1 cellular context compared by ENCODE assay signal in the genomic region with DNA sequence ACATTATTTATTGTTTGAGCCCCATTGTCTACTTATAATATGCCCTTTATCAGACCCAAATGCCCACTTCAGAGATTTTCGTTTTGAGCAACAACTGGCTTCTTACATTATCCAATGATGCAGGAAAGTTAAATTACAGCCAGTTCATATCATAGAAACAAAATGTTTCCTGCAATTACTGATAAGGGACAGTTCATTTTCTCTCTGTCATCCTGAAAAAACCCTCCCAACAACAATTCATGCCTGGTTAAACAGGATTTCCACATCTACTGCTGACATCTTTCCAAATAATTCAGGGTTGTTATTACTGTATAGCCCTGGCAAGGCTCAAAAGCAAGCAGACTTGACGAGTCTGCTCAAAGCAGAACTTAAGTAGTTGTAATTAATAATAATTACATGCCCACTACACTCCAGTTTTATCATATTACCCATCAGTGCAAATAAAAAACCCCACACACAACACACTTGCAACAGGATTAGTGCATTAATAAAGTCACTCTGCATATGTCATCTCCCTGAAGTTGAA.
A peak's percentile ranks its signal among the peaks of the same experiment; 100 is the strongest.
TF ChIP-seq lines count a peak whose summit lies in the region.

No MANE protein-coding gene starts in this region.

TF ChIP-seq in SK-N-SH, 30 proteins besides CTCF, POLR2A, EP300 and RAD21 (continued from another document):
- TF ChIP-seq, protein P1, sequence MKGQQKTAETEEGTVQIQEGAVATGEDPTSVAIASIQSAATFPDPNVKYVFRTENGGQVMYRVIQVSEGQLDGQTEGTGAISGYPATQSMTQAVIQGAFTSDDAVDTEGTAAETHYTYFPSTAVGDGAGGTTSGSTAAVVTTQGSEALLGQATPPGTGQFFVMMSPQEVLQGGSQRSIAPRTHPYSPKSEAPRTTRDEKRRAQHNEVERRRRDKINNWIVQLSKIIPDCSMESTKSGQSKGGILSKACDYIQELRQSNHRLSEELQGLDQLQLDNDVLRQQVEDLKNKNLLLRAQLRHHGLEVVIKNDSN (IDR thresholded peaks at IDR 0.05; ENCODE audit: borderline replicate concordance, low read depth) = no peak
- TF ChIP-seq FOXJ3 (CRISPR knock-in tag; IDR thresholded peaks at IDR 0.05) = peak; percentile 92
- TF ChIP-seq, protein P2, sequence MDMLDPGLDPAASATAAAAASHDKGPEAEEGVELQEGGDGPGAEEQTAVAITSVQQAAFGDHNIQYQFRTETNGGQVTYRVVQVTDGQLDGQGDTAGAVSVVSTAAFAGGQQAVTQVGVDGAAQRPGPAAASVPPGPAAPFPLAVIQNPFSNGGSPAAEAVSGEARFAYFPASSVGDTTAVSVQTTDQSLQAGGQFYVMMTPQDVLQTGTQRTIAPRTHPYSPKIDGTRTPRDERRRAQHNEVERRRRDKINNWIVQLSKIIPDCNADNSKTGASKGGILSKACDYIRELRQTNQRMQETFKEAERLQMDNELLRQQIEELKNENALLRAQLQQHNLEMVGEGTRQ (IDR thresholded peaks at IDR 0.05; ENCODE audit: borderline replicate concordance, low read depth, low read length) = no peak
- no peak for TF ChIP-seq RFX5 (IDR thresholded peaks at IDR 0.05; ENCODE audit: low read length)
- no peak for TF ChIP-seq FOSL2 (IDR thresholded peaks at IDR 0.05; ENCODE audit: borderline replicate concordance, low read depth)
- TF ChIP-seq FOXM1 (IDR thresholded peaks at IDR 0.05; ENCODE audit: low read depth) = no peak
- peak; percentile 35; the same call in 1 of the 2 replicates for TF ChIP-seq POLR2AphosphoS5 (IDR thresholded peaks at IDR 0.05; ENCODE audit: low read depth, low read length)
- no peak for TF ChIP-seq RCOR1 (IDR thresholded peaks at IDR 0.05; ENCODE audit: low read length)
- peak; percentile 89 for TF ChIP-seq GATA2 (CRISPR knock-in tag; IDR thresholded peaks at IDR 0.05)
- no peak for TF ChIP-seq CHD2 (IDR thresholded peaks at IDR 0.05; ENCODE audit: low read length, partially characterized antibody)
- TF ChIP-seq, protein P3, sequence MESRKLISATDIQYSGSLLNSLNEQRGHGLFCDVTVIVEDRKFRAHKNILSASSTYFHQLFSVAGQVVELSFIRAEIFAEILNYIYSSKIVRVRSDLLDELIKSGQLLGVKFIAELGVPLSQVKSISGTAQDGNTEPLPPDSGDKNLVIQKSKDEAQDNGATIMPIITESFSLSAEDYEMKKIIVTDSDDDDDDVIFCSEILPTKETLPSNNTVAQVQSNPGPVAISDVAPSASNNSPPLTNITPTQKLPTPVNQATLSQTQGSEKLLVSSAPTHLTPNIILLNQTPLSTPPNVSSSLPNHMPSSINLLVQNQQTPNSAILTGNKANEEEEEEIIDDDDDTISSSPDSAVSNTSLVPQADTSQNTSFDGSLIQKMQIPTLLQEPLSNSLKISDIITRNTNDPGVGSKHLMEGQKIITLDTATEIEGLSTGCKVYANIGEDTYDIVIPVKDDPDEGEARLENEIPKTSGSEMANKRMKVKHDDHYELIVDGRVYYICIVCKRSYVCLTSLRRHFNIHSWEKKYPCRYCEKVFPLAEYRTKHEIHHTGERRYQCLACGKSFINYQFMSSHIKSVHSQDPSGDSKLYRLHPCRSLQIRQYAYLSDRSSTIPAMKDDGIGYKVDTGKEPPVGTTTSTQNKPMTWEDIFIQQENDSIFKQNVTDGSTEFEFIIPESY (IDR thresholded peaks at IDR 0.05; ENCODE audit: borderline replicate concordance, low read depth) = no peak
- TF ChIP-seq, protein P4, sequence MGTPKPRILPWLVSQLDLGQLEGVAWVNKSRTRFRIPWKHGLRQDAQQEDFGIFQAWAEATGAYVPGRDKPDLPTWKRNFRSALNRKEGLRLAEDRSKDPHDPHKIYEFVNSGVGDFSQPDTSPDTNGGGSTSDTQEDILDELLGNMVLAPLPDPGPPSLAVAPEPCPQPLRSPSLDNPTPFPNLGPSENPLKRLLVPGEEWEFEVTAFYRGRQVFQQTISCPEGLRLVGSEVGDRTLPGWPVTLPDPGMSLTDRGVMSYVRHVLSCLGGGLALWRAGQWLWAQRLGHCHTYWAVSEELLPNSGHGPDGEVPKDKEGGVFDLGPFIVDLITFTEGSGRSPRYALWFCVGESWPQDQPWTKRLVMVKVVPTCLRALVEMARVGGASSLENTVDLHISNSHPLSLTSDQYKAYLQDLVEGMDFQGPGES (IDR thresholded peaks at IDR 0.05; ENCODE audit: low read depth, low read length) = no peak
- TF ChIP-seq, protein P5, sequence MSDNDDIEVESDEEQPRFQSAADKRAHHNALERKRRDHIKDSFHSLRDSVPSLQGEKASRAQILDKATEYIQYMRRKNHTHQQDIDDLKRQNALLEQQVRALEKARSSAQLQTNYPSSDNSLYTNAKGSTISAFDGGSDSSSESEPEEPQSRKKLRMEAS (IDR thresholded peaks at IDR 0.05; ENCODE audit: low read depth) = no peak
- TF ChIP-seq NRF1 (IDR thresholded peaks at IDR 0.05; ENCODE audit: low read depth, low read length) = no peak
